1 cellular context compared by ENCODE assay signal in genomic region chr12:108671110-108671509, GRCh38.
TF ChIP-seq lines count a peak whose summit lies in the region.

No MANE protein-coding gene starts in this region.

TF ChIP-seq in K562, 482 proteins besides CTCF, POLR2A, EP300 and RAD21 (continued from another document):
- 0 out of 2 replicates have a peak, but pooled peaks have one; percentile 5 for TF ChIP-seq NKRF (IDR thresholded peaks at IDR 0.05; ENCODE audit: borderline replicate concordance)
- TF ChIP-seq TSHZ1 (CRISPR knock-in tag; IDR thresholded peaks at IDR 0.05) = no peak
- TF ChIP-seq, protein P1, sequence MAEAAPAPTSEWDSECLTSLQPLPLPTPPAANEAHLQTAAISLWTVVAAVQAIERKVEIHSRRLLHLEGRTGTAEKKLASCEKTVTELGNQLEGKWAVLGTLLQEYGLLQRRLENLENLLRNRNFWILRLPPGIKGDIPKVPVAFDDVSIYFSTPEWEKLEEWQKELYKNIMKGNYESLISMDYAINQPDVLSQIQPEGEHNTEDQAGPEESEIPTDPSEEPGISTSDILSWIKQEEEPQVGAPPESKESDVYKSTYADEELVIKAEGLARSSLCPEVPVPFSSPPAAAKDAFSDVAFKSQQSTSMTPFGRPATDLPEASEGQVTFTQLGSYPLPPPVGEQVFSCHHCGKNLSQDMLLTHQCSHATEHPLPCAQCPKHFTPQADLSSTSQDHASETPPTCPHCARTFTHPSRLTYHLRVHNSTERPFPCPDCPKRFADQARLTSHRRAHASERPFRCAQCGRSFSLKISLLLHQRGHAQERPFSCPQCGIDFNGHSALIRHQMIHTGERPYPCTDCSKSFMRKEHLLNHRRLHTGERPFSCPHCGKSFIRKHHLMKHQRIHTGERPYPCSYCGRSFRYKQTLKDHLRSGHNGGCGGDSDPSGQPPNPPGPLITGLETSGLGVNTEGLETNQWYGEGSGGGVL (CRISPR knock-in tag; IDR thresholded peaks at IDR 0.05) = no peak
- 0 out of 2 replicates have a peak, but pooled peaks have one; percentile 29 for TF ChIP-seq OTX1 (CRISPR knock-in tag; IDR thresholded peaks at IDR 0.05)
- peak; percentile 23; the same call in 1 of the 2 replicates for TF ChIP-seq VEZF1 (CRISPR knock-in tag; IDR thresholded peaks at IDR 0.05)
- no peak for TF ChIP-seq ZNF134 (CRISPR knock-in tag; conservative IDR thresholded peaks at IDR 0.05)
- TF ChIP-seq ZBTB2 (IDR thresholded peaks at IDR 0.05) = 0 out of 2 replicates have a peak, but pooled peaks have one; percentile 32
- TF ChIP-seq ZNF24 (IDR thresholded peaks at IDR 0.05) = no peak
- TF ChIP-seq SIRT6 (IDR thresholded peaks at IDR 0.05; ENCODE audit: low read depth, low read length) = no peak
